In the genomic region with DNA sequence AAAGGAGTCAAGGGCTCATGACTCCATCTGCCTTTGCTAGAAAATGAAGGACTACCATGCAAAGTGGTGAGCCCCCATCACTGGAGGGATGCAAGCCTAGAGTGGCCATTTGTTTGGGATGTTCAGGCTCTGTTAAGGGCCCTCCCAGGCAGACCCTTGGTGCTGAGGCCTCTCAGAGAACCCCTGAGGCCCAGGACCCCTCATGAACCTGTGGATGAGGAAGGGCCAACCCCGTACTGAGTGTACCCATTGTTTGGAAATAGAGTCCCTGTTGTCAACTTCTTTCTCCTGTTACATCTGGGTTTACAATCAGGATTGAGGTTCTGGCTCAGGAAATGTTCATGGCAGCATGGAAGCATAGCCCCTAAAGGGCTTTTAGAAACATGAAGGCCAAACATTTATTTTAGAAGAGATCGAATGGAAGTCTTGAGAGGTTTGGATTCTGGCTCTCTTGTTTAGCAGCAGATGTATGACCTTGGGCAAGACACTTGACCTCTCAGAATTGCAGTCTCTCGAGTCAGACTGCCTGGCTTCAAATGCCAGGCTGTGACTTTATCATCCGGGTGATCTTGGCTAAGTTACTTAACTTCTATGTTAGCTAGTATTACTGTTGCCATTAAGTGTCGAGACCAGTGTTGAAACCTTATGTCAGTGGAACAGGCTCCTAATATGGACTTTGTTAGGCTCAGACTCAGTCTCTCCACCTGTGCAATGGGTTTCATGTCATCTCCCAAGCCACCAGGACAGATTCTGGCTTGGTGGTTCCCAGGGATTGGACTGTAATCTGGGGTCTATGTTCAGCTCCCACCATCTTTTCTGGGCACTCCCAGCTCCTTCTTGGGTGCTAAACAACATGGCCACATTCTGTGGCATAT, we compare ENCODE assay signal across 22 cellular contexts. TPM values are rescaled to one million over a fixed set of nuclear protein-coding genes. Genes with fewer than 3 reads are reported as not detected.
DNase-seq lines count a peak whose midpoint lies in the region; ATAC-seq, FAIRE-seq and TF ChIP-seq lines count a peak whose summit lies in the region.
"Had no signal": no experiment of that assay in that cellular context is flagged by ENCODE, and none has a peak within 500 bp of the region (broad histone marks: within the 10 kb centered on the region; RNA-seq: fewer than 3 reads in every experiment).

No MANE protein-coding gene starts in this region.

- no TSS peak for BruUV-seq in K562 (replicated peaks; lab: Mats Ljungman, UMichigan)

- no peak for TF ChIP-seq CTCF in K562 (IDR thresholded peaks at IDR 0.05 in 2 of 3, conservative IDR thresholded peaks at IDR 0.05 in 1 of 3; ENCODE audit: insufficient read depth in 2 of 3, low read depth in 1 of 3, low read length in 3 of 3)
- TF ChIP-seq CTCF in transverse colon (IDR thresholded peaks at IDR 0.05) = no peak

- FAIRE-seq in K562 (lab: Jason Lieb, UNC) (no peak), RCC 7860 (lab: Jason Lieb, UNC) (no peak)

- in situ Hi-C loops in K562 (cut with MboI) = no loop called here
- in situ Hi-C loops in transverse colon (cut with MboI; ENCODE audit: low pct_ligation_motif_present in 1 of 4, low pct_unique_long_range_greater_than_20kb in 1 of 4, low sequenced_read_pairs in 3 of 4) = no loop called here

- H3K4me2 ChIP-seq in Karpas-422 (ENCODE audit: low read depth, low read length, poor library complexity, severe bottlenecking) (no peak overlapping the region), K562 (ENCODE audit: insufficient read depth, low read length) (no peak overlapping the region)

- H3K4me1 ChIP-seq in Karpas-422 (ENCODE audit: low read length) (no peaks in the 10 kb centered on the region), K562 (replicated peaks in 1 of 2; ENCODE audit: control insufficient read depth in 2 of 2, insufficient read depth in 2 of 2, low read length in 2 of 2) (peaks cover 0 to 14% of the 10 kb centered on the region in 2 experiments; a peak in 2 of 5 replicates), mesodermal cell (ENCODE audit: control insufficient read depth, insufficient read depth, low read length, poor library complexity, severe bottlenecking) (peaks cover 28% of the 10 kb centered on the region), transverse colon (peaks cover 10 to 39% (median 22%) of the 10 kb centered on the region in 4 donors)
- H3K4me1 ChIP-seq: breast epithelium had no signal

- H3K27me3 ChIP-seq in Karpas-422 (ENCODE audit: low read length) (no peaks in the 10 kb centered on the region), K562 (ENCODE audit: control insufficient read depth in 2 of 2, insufficient read depth in 2 of 2, low read length in 2 of 2) (peaks cover 4 to 31% of the 10 kb centered on the region in 2 experiments; a peak in 4 of 5 replicates), transverse colon (no peaks in the 10 kb centered on the region)
- H3K27me3 ChIP-seq: BLaER1 treated with 17β-estradiol and CSF1 and Interleukin-3, amounts not matched to agents 10 nM and 100 nM; breast epithelium; heart left ventricle had no signal

- POLR2A ChIA-PET in K562 (lab: Yijun Ruan, JAX) = no interaction called here
- POLR2A ChIA-PET in HEK293T (lab: Yijun Ruan, JAX) = no interaction called here

- no peaks in the 10 kb centered on the region for H3K9me3 ChIP-seq in Karpas-422 (ENCODE audit: low read length)
- H3K9me3 ChIP-seq in K562 (replicated peaks; ENCODE audit: control insufficient read depth, insufficient read depth, low read depth, low read length) = no peaks in the 10 kb centered on the region
- H3K9me3 ChIP-seq in mesodermal cell (ENCODE audit: control insufficient read depth, low read length) = no peaks in the 10 kb centered on the region
- H3K9me3 ChIP-seq in transverse colon = no peaks in the 10 kb centered on the region
- H3K9me3 ChIP-seq: BLaER1 treated with 17β-estradiol and CSF1 and Interleukin-3, amounts not matched to agents 10 nM and 100 nM; breast epithelium; heart left ventricle had no signal

- TF ChIP-seq POLR2A in K562 (conservative IDR thresholded peaks at IDR 0.05) (no peak), transverse colon (IDR thresholded peaks at IDR 0.05) (no peak)

- H3K9me1 ChIP-seq in K562 (ENCODE audit: control insufficient read depth, insufficient read depth, low read length) = no peaks in the 10 kb centered on the region

- H3K36me3 ChIP-seq in Karpas-422 (ENCODE audit: insufficient read depth, low read length) (no peaks in the 10 kb centered on the region), K562 (ENCODE audit: control insufficient read depth, insufficient read depth, low read length) (no peaks in the 10 kb centered on the region), mesodermal cell (ENCODE audit: control insufficient read depth, insufficient read depth, low read length) (peaks cover 3% of the 10 kb centered on the region), transverse colon (no peaks in the 10 kb centered on the region)
- H3K36me3 ChIP-seq: BLaER1 treated with 17β-estradiol and CSF1 and Interleukin-3, amounts not matched to agents 10 nM and 100 nM; breast epithelium; heart left ventricle had no signal

- H3K9me2 ChIP-seq in Karpas-422 (replicated peaks; ENCODE audit: insufficient read depth, low read length) = no peaks in the 10 kb centered on the region

- H4K20me1 ChIP-seq in Karpas-422 (ENCODE audit: insufficient read depth, low read depth, low read length) (0 out of 2 replicates have a peak, but pooled peaks cover 4% of the 10 kb centered on the region), K562 (replicated peaks; ENCODE audit: control insufficient read depth, insufficient read depth, low read length) (no peaks in the 10 kb centered on the region)
- H4K20me1 ChIP-seq: BLaER1 treated with 17β-estradiol and CSF1 and Interleukin-3, amounts not matched to agents 10 nM and 100 nM had no signal

- CTCF ChIA-PET in K562 (lab: Yijun Ruan, JAX; ENCODE audit: low intra/inter-chr PET ratio) = no interaction called here
- CTCF ChIA-PET in HEK293T (lab: Yijun Ruan, JAX) = no interaction called here

- no peak for ATAC-seq in K562
- ATAC-seq in GM21737 (IDR thresholded peaks at IDR 0.05; ENCODE audit: unreplicated experiment) = no peak
- ATAC-seq: activated naive CD4-positive, alpha-beta T cell treated with anti-CD3 and anti-CD28 coated beads, Interleukin-2, amount 50 U/mL, for 72 hours; PC-3 had no signal

- H3K27ac ChIP-seq in Karpas-422 (ENCODE audit: low read length) = no peak overlapping the region
- H3K27ac ChIP-seq in K562 (ENCODE audit: extremely low read depth, low read depth, low read length) = no peak overlapping the region
- peak overlapping the region; percentile 57 for H3K27ac ChIP-seq in mesodermal cell (ENCODE audit: low read depth, low read length, severe bottlenecking)
- H3K27ac ChIP-seq in transverse colon = peak overlapping the region in 3 of 4 donors; percentile 7 to 65 (median 48)
- H3K27ac ChIP-seq: BLaER1 treated with 17β-estradiol and CSF1 and Interleukin-3, amounts not matched to agents 10 nM and 100 nM had no signal

- no peak overlapping the region for H3K4me3 ChIP-seq in Karpas-422 (ENCODE audit: low read length)
- H3K4me3 ChIP-seq in K562 = no peak overlapping the region
- H3K4me3 ChIP-seq in mesodermal cell (ENCODE audit: extremely low read depth, insufficient read depth, low read length, poor library complexity, severe bottlenecking) = no peak overlapping the region
- H3K4me3 ChIP-seq in transverse colon = no peak overlapping the region
- H3K4me3 ChIP-seq: BLaER1 treated with 17β-estradiol and CSF1 and Interleukin-3, amounts not matched to agents 10 nM and 100 nM; breast epithelium; heart left ventricle; SK-N-MC had no signal

- H3K9ac ChIP-seq in Karpas-422 (ENCODE audit: low read length) (no peak overlapping the region), K562 (ENCODE audit: insufficient read depth in 1 of 2, low read depth in 2 of 2, low read length in 2 of 2) (no peak overlapping the region)
- H3K9ac ChIP-seq: BLaER1 treated with 17β-estradiol and CSF1 and Interleukin-3, amounts not matched to agents 10 nM and 100 nM had no signal

- DNase-seq in Karpas-422 (peak; percentile 29), K562 (ENCODE audit: extremely low read depth in 1 of 4, low spot score in 3 of 4) (no peak), transverse colon (no peak), HEK293T (ENCODE audit: extremely low spot score) (no peak), RCC 7860 (ENCODE audit: low spot score) (no peak)
- DNase-seq: activated CD4-positive, alpha-beta T cell treated with anti-CD3 and anti-CD28 coated beads for 48 hours; activated T-cell treated with anti-CD3 and anti-CD28 coated beads, Interleukin-2, amount 50 U/mL, for 1 hour; effector CD4-positive, alpha-beta T cell; GOT3; Kasumi-1; NCI-H2171 treated with DMSO at 0.1 percent for 48 hours; NCI-H774; stimulated activated CD4-positive, alpha-beta T cell treated with anti-CD3 and anti-CD28 coated beads, Interleukin-1b, Interleukin-23, amount 100 ng/mL, for 48 hours; substantia nigra had no signal

- 4% methylated on average over 5 of the region's 5 CpGs for WGBS in K562 (ENCODE audit: insufficient coverage, low coverage, missing lambda C conversion rate)
- WGBS in mesodermal cell (ENCODE audit: insufficient coverage in 2 of 2), 2 experiments = 94 to 96% methylated on average over 4 to 5 of the region's 5 CpGs
- WGBS in transverse colon (ENCODE audit: low coverage in 1 of 2), 2 donors = 80% methylated on average over 5 of the region's 5 CpGs; no CpG with 5 or more reads in 1 of the 2 donors

- TF ChIP-seq RAD21 in K562 (CRISPR knock-in tag; conservative IDR thresholded peaks at IDR 0.05 in 1 of 2, IDR thresholded peaks at IDR 0.05 in 1 of 2) = no peak

- intact Hi-C loops in K562 (cut with micrococcal nuclease) (no loop called here), transverse colon (cut with DNase I; ENCODE audit: low total_unique reads) (no loop called here)

- H3K79me2 ChIP-seq in Karpas-422 (ENCODE audit: low read length) = no peaks in the 10 kb centered on the region
- H3K79me2 ChIP-seq in K562 (ENCODE audit: control insufficient read depth, insufficient read depth, low read length) = no peaks in the 10 kb centered on the region

- TF ChIP-seq EP300 in K562 (IDR thresholded peaks at IDR 0.05; ENCODE audit: low read length) (no peak), transverse colon (IDR thresholded peaks at IDR 0.05; ENCODE audit: low read depth) (no peak)

- no peak overlapping the region for H2AFZ ChIP-seq in Karpas-422 (ENCODE audit: low read length)
- H2AFZ ChIP-seq in K562 (ENCODE audit: low read depth, low read length) = no peak overlapping the region

RNA-seq across cellular contexts. Expression of gene ITGA11, which starts 12.4 kb away (rescaled TPM):
- total RNA-seq in Karpas-422 (2014; rRNA removed; shearing (Covaris generic); ENCODE audit: low replicate concordance) = not detected in 2 replicates
- not detected in 2 replicates for total RNA-seq in K562 (2011; cell fraction: chromatin; rRNA removed; ENCODE audit: low replicate concordance)
- total RNA-seq in K562 (2011; cell fraction: nucleolus; rRNA removed) = not detected in 2 replicates
- not detected in 2 replicates for total RNA-seq in K562 (2011; cell fraction: nucleoplasm; rRNA removed)
- total RNA-seq in K562 (2014; rRNA removed) (not detected in 2 replicates), K562 (2014; rRNA removed; fragmentation: Illumina TruSeq; extraction: Trizol) (not detected in 2 replicates), K562 (2015; rRNA removed; fragmentation: Illumina TruSeq; extraction: Trizol) (not detected in 2 replicates), K562 (2021) (not detected in 2 replicates), transverse colon (1 to 10 TPM in 2 of 4 donors, under 1 TPM in 2; 0.37 to 3.2 (median 1.1) TPM)
- polyA plus RNA-seq in K562 (2011; rRNA removed) (not detected in 2 replicates), K562 (2014; fragmentation: Illumina TruSeq; extraction: Trizol) (not detected in 2 replicates), K562 (2014; fragmentation: Nextera tagmentation; extraction: Ambion mirVana) (under 1 TPM in 1 of 2 experiments, not detected in 1; 0.01 TPM), K562 (2014; rRNA removed) (not detected in 2 replicates)
- not detected in 2 replicates for polyA plus RNA-seq in K562 (2011; cell fraction: cytosol; rRNA removed)
- polyA plus RNA-seq in K562 (2011; cell fraction: nucleus; rRNA removed) = not detected in 2 replicates
- 0.01 TPM in 2 replicates for polyA plus RNA-seq in K562 (2012)
- not detected in 2 replicates for polyA minus RNA-seq in K562 (2011; rRNA and poly(A)+ RNA removed)
- polyA minus RNA-seq in K562 (2011; cell fraction: cytosol; rRNA and poly(A)+ RNA removed) = not detected in 2 replicates
- polyA minus RNA-seq in K562 (2011; cell fraction: nucleus; rRNA and poly(A)+ RNA removed) = not detected in 2 replicates
- polyA plus RNA-seq in mesodermal cell (2013, experiment 1 of 2) = 9.2 TPM
- 8.9 TPM for polyA plus RNA-seq in mesodermal cell (2013, experiment 2 of 2)
- total RNA-seq: PC-3 had no signal

Comparison
In these comparisons a context has a peak if more than half of its experiments do, and no peak if none do; other contexts are left out.
1. H3K27ac ChIP-seq: peak in mesodermal cell (single experiment) and transverse colon (3 of 4); none in Karpas-422 (single experiment) and K562 (single experiment).